1 cellular context compared by ENCODE assay signal in the genomic region with DNA sequence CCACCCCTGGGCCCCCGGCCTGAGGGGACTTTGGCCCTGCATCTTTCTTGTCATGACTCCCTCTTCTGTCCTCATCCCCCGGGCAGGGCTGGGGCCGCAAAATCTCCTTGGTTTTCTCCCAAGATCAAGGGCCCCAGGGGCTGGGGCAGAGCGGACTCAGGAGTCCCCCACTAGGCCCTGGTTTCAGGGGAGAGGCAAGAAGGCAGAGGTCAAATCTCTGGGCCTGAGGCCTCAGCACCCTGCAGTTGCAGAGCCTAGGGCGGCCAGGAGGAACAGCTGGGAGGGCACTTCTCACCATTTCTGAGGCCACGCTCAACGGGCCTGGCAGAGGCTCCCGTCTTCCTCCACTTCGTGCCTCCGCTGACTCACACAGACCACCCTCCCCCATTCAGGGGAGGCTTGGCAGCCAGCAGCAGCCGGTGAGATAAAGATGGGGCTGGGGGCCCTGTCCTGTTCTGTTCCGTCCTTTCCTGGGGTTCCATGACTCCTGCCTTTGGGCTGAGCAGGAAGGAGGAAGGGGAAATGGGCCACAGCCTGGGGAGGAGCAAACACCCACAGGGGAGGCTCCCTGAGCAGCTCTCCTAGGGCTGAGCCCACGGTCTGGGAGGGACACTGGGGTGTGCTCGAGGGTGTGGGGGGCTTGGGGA.
TF ChIP-seq lines count a peak whose summit lies in the region.

No MANE protein-coding gene starts in this region.

TF ChIP-seq in HepG2, 621 proteins besides CTCF, POLR2A, EP300 and RAD21 (continues in another document):
- TF ChIP-seq YEATS4 (CRISPR knock-in tag; IDR thresholded peaks at IDR 0.05; ENCODE audit: borderline replicate concordance) (peak; percentile 20; the same call in 1 of the 2 replicates), SIX4 (CRISPR knock-in tag; IDR thresholded peaks at IDR 0.05) (no peak), ZNF331 (CRISPR knock-in tag; IDR thresholded peaks at IDR 0.05) (peak; percentile 19; the same call in 1 of the 2 replicates), SKI (IDR thresholded peaks at IDR 0.05; ENCODE audit: partially characterized antibody) (no peak), NFE2 (CRISPR knock-in tag; IDR thresholded peaks at IDR 0.05) (no peak), ZNF616 (CRISPR knock-in tag; IDR thresholded peaks at IDR 0.05; ENCODE audit: low read depth) (no peak), KAT2B (IDR thresholded peaks at IDR 0.05; ENCODE audit: borderline replicate concordance, low read depth, low read length) (no peak), GATAD1 (CRISPR knock-in tag; IDR thresholded peaks at IDR 0.05) (0 out of 2 replicates have a peak, but pooled peaks have one; percentile 19), PTBP1 (IDR thresholded peaks at IDR 0.05; ENCODE audit: low read depth, low read length, poor library complexity, severe bottlenecking) (no peak), ZNF567 (CRISPR knock-in tag; IDR thresholded peaks at IDR 0.05; ENCODE audit: borderline replicate concordance) (peak; percentile 32; the same call in 1 of the 2 replicates), ZNF501 (CRISPR knock-in tag; IDR thresholded peaks at IDR 0.05) (peak; percentile 71; the same call in 1 of the 2 replicates), TBX3 (IDR thresholded peaks at IDR 0.05; ENCODE audit: borderline replicate concordance) (no peak), NONO (IDR thresholded peaks at IDR 0.05) (no peak), NONO (CRISPR knock-in tag; conservative IDR thresholded peaks at IDR 0.05) (0 out of 2 replicates have a peak, but pooled peaks have one; percentile 42), KMT2B (CRISPR knock-in tag; IDR thresholded peaks at IDR 0.05) (no peak; the same call in 1 of the 2 replicates), PHF21A (CRISPR knock-in tag; IDR thresholded peaks at IDR 0.05) (no peak), SAP130 (CRISPR knock-in tag; IDR thresholded peaks at IDR 0.05; ENCODE audit: low read depth) (peak; percentile 69), ZNF264 (CRISPR knock-in tag; IDR thresholded peaks at IDR 0.05) (0 out of 2 replicates have a peak, but pooled peaks have one; percentile 31), THYN1 (CRISPR knock-in tag; IDR thresholded peaks at IDR 0.05; ENCODE audit: borderline replicate concordance, low read depth) (no peak), FOXP1 (IDR thresholded peaks at IDR 0.05) (no peak), FOXP1 (CRISPR knock-in tag; IDR thresholded peaks at IDR 0.05) (no peak), HOXA3 (CRISPR knock-in tag; IDR thresholded peaks at IDR 0.05) (peak; percentile 52; the same call in 1 of the 2 replicates), PAX8 (CRISPR knock-in tag; IDR thresholded peaks at IDR 0.05; ENCODE audit: borderline replicate concordance) (peak; percentile 74; the same call in 1 of the 2 replicates), ZNF83 (CRISPR knock-in tag; IDR thresholded peaks at IDR 0.05; ENCODE audit: borderline replicate concordance) (no peak), ARHGAP35 (CRISPR knock-in tag; IDR thresholded peaks at IDR 0.05; ENCODE audit: borderline replicate concordance) (0 out of 2 replicates have a peak, but pooled peaks have one; percentile 54), ZNF230 (CRISPR knock-in tag; IDR thresholded peaks at IDR 0.05) (0 out of 2 replicates have a peak, but pooled peaks have one; percentile 50), MYC (CRISPR knock-in tag; IDR thresholded peaks at IDR 0.05; ENCODE audit: borderline replicate concordance) (0 out of 2 replicates have a peak, but pooled peaks have one; percentile 31), SPEN (CRISPR knock-in tag; IDR thresholded peaks at IDR 0.05; ENCODE audit: low read depth) (peak; percentile 12; the same call in 1 of the 2 replicates), FOXK1 (CRISPR knock-in tag; IDR thresholded peaks at IDR 0.05; ENCODE audit: borderline replicate concordance, low read depth) (no peak), PHF8 (CRISPR knock-in tag; IDR thresholded peaks at IDR 0.05) (peak; percentile 46; the same call in 1 of the 2 replicates), ZNF547 (CRISPR knock-in tag; IDR thresholded peaks at IDR 0.05) (no peak), POLR2G (IDR thresholded peaks at IDR 0.05; ENCODE audit: low read depth, low read length) (peak; percentile 54; the same call in 1 of the 2 replicates), NCOA1 (CRISPR knock-in tag; IDR thresholded peaks at IDR 0.05) (no peak), ZFP37 (CRISPR knock-in tag; IDR thresholded peaks at IDR 0.05; ENCODE audit: borderline replicate concordance) (no peak), GATAD2A (CRISPR knock-in tag; IDR thresholded peaks at IDR 0.05) (peak; percentile 72; the same call in 1 of the 2 replicates), ZNF605 (CRISPR knock-in tag; IDR thresholded peaks at IDR 0.05) (0 out of 2 replicates have a peak, but pooled peaks have one; percentile 19), ZNF546 (CRISPR knock-in tag; conservative IDR thresholded peaks at IDR 0.05) (no peak), PPARG (CRISPR knock-in tag; conservative IDR thresholded peaks at IDR 0.05) (0 out of 2 replicates have a peak, but pooled peaks have one; percentile 3), TBX2 (CRISPR knock-in tag; IDR thresholded peaks at IDR 0.05; ENCODE audit: borderline replicate concordance) (0 out of 2 replicates have a peak, but pooled peaks have one; percentile 18), KDM5B (CRISPR knock-in tag; IDR thresholded peaks at IDR 0.05; ENCODE audit: borderline replicate concordance) (0 out of 2 replicates have a peak, but pooled peaks have one; percentile 24)
- TF ChIP-seq, protein P1, sequence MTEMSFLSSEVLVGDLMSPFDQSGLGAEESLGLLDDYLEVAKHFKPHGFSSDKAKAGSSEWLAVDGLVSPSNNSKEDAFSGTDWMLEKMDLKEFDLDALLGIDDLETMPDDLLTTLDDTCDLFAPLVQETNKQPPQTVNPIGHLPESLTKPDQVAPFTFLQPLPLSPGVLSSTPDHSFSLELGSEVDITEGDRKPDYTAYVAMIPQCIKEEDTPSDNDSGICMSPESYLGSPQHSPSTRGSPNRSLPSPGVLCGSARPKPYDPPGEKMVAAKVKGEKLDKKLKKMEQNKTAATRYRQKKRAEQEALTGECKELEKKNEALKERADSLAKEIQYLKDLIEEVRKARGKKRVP (CRISPR knock-in tag; IDR thresholded peaks at IDR 0.05) = no peak
- TF ChIP-seq, protein P2, sequence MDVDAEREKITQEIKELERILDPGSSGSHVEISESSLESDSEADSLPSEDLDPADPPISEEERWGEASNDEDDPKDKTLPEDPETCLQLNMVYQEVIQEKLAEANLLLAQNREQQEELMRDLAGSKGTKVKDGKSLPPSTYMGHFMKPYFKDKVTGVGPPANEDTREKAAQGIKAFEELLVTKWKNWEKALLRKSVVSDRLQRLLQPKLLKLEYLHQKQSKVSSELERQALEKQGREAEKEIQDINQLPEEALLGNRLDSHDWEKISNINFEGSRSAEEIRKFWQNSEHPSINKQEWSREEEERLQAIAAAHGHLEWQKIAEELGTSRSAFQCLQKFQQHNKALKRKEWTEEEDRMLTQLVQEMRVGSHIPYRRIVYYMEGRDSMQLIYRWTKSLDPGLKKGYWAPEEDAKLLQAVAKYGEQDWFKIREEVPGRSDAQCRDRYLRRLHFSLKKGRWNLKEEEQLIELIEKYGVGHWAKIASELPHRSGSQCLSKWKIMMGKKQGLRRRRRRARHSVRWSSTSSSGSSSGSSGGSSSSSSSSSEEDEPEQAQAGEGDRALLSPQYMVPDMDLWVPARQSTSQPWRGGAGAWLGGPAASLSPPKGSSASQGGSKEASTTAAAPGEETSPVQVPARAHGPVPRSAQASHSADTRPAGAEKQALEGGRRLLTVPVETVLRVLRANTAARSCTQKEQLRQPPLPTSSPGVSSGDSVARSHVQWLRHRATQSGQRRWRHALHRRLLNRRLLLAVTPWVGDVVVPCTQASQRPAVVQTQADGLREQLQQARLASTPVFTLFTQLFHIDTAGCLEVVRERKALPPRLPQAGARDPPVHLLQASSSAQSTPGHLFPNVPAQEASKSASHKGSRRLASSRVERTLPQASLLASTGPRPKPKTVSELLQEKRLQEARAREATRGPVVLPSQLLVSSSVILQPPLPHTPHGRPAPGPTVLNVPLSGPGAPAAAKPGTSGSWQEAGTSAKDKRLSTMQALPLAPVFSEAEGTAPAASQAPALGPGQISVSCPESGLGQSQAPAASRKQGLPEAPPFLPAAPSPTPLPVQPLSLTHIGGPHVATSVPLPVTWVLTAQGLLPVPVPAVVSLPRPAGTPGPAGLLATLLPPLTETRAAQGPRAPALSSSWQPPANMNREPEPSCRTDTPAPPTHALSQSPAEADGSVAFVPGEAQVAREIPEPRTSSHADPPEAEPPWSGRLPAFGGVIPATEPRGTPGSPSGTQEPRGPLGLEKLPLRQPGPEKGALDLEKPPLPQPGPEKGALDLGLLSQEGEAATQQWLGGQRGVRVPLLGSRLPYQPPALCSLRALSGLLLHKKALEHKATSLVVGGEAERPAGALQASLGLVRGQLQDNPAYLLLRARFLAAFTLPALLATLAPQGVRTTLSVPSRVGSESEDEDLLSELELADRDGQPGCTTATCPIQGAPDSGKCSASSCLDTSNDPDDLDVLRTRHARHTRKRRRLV (CRISPR knock-in tag; IDR thresholded peaks at IDR 0.05) = no peak; the same call in 1 of the 2 replicates
- TF ChIP-seq, protein P3, sequence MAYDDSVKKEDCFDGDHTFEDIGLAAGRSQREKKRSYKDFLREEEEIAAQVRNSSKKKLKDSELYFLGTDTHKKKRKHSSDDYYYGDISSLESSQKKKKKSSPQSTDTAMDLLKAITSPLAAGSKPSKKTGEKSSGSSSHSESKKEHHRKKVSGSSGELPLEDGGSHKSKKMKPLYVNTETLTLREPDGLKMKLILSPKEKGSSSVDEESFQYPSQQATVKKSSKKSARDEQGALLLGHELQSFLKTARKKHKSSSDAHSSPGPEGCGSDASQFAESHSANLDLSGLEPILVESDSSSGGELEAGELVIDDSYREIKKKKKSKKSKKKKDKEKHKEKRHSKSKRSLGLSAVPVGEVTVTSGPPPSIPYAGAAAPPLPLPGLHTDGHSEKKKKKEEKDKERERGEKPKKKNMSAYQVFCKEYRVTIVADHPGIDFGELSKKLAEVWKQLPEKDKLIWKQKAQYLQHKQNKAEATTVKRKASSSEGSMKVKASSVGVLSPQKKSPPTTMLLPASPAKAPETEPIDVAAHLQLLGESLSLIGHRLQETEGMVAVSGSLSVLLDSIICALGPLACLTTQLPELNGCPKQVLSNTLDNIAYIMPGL (CRISPR knock-in tag; IDR thresholded peaks at IDR 0.05; ENCODE audit: borderline replicate concordance in 1 of 2, low read depth in 1 of 2) = peak in 1 of 2 experiments; percentile 33; a peak in 2 of 4 replicates
- TF ChIP-seq, protein P4, sequence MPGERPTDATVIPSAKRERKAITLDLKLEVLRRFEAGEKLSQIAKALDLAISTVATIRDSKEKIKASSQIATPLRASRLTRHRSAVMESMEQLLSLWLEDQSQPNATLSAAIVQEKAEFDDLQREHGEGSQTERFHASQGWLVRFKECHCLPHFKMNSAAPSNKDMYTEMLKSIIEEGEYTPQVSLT (CRISPR knock-in tag; IDR thresholded peaks at IDR 0.05; ENCODE audit: borderline replicate concordance, low read depth) = no peak
- TF ChIP-seq, protein P5, sequence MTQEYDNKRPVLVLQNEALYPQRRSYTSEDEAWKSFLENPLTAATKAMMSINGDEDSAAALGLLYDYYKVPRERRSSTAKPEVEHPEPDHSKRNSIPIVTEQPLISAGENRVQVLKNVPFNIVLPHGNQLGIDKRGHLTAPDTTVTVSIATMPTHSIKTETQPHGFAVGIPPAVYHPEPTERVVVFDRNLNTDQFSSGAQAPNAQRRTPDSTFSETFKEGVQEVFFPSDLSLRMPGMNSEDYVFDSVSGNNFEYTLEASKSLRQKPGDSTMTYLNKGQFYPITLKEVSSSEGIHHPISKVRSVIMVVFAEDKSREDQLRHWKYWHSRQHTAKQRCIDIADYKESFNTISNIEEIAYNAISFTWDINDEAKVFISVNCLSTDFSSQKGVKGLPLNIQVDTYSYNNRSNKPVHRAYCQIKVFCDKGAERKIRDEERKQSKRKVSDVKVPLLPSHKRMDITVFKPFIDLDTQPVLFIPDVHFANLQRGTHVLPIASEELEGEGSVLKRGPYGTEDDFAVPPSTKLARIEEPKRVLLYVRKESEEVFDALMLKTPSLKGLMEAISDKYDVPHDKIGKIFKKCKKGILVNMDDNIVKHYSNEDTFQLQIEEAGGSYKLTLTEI (CRISPR knock-in tag; conservative IDR thresholded peaks at IDR 0.05) = no peak
- TF ChIP-seq, protein P6, sequence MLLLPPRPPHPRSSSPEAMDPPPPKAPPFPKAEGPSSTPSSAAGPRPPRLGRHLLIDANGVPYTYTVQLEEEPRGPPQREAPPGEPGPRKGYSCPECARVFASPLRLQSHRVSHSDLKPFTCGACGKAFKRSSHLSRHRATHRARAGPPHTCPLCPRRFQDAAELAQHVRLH (CRISPR knock-in tag; IDR thresholded peaks at IDR 0.05; ENCODE audit: borderline replicate concordance, low read depth) = no peak
- TF ChIP-seq, protein P7, sequence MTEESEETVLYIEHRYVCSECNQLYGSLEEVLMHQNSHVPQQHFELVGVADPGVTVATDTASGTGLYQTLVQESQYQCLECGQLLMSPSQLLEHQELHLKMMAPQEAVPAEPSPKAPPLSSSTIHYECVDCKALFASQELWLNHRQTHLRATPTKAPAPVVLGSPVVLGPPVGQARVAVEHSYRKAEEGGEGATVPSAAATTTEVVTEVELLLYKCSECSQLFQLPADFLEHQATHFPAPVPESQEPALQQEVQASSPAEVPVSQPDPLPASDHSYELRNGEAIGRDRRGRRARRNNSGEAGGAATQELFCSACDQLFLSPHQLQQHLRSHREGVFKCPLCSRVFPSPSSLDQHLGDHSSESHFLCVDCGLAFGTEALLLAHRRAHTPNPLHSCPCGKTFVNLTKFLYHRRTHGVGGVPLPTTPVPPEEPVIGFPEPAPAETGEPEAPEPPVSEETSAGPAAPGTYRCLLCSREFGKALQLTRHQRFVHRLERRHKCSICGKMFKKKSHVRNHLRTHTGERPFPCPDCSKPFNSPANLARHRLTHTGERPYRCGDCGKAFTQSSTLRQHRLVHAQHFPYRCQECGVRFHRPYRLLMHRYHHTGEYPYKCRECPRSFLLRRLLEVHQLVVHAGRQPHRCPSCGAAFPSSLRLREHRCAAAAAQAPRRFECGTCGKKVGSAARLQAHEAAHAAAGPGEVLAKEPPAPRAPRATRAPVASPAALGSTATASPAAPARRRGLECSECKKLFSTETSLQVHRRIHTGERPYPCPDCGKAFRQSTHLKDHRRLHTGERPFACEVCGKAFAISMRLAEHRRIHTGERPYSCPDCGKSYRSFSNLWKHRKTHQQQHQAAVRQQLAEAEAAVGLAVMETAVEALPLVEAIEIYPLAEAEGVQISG (CRISPR knock-in tag; IDR thresholded peaks at IDR 0.05) = no peak
- TF ChIP-seq, protein P8, sequence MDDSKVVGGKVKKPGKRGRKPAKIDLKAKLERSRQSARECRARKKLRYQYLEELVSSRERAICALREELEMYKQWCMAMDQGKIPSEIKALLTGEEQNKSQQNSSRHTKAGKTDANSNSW (CRISPR knock-in tag; IDR thresholded peaks at IDR 0.05; ENCODE audit: borderline replicate concordance) = no peak
